8 cellular contexts compared by ENCODE assay signal in the genomic region with DNA sequence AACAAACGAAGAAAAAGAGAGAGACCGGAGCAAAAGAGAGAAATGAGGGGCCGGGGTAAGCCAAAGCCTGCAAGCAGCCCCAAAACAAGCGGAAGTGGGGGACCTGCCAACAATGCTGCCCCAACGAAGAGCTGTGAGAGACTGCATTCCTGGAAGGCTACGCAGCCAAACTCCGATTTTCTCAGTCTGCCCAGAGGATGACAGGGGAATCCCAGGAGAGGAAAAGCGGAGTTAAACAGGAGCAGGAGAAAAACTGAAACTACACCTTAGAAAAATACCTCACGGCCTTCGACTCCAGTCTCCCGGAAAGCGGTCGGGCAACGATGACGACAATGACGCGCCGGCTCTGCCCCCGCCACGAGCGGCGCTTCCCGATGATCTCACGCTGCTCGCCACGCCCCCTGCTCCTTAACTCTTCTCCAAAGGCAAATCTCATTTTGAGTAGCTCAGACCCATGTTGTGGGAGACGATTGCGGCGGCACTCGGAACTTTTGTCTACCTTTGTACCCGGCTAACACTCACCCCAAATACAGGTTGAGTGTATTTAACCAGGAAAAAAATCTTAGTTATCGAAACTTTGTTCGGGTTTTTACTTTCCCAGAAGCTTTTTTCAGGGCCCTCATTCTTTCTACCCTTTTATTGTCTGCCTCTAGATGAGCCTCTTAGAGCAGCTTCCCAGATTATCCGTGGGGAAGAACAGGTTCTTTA. TPM values are rescaled to one million over a fixed set of nuclear protein-coding genes. Genes with fewer than 3 reads are reported as not detected.
DNase-seq lines count a peak whose midpoint lies in the region; ATAC-seq and TF ChIP-seq lines count a peak whose summit lies in the region.

A gene with protein sequence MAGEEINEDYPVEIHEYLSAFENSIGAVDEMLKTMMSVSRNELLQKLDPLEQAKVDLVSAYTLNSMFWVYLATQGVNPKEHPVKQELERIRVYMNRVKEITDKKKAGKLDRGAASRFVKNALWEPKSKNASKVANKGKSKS (minus strand): TSS at position 325 of the 708 bp plus-strand sequence. CDS start 15,694 bp downstream, outside the sequence.

- H3K36me3 Mint-ChIP-seq in nephron progenitor cell (ENCODE audit: low read depth): peaks cover 7% of the 10 kb centered on the region

- peaks cover 16% of the 10 kb centered on the region for H3K27me3 Mint-ChIP-seq in nephron progenitor cell (ENCODE audit: low read depth, poor library complexity)
- peaks cover 7% of the 10 kb centered on the region for H3K27me3 Mint-ChIP-seq in stimulated activated naive CD8-positive, alpha-beta T cell treated with anti-CD3 and anti-CD28 coated beads, Interleukin-15, amount 100 ng/mL, for 72 hours

- peaks cover 36% of the 10 kb centered on the region for H3K9me3 Mint-ChIP-seq in nephron progenitor cell
- no peaks in the 10 kb centered on the region for H3K9me3 Mint-ChIP-seq in stimulated activated naive CD8-positive, alpha-beta T cell treated with anti-CD3 and anti-CD28 coated beads, Interleukin-15, amount 100 ng/mL, for 72 hours

- H3K27me3 ChIP-seq in H7 (ENCODE audit: control insufficient read depth, insufficient read depth, low read length) (no peaks in the 10 kb centered on the region), MG63 (no peaks in the 10 kb centered on the region)

- H3K27ac Mint-ChIP-seq in nephron progenitor cell: peak within 1 kb of the TSS; percentile 99
- peak within 1 kb of the TSS; percentile 95 to 100 for H3K27ac Mint-ChIP-seq in stimulated activated naive CD8-positive, alpha-beta T cell treated with anti-CD3 and anti-CD28 coated beads, Interleukin-15, amount 100 ng/mL, for 72 hours

- peak within 1 kb of the TSS; percentile 87 for H3K4me3 ChIP-seq in H7 (ENCODE audit: insufficient read depth, low read depth, low read length)
- H3K4me3 ChIP-seq in MG63: peak within 1 kb of the TSS; percentile 86

- DNase-seq in ELF-1 (ENCODE audit: low read depth, low spot score): peak; percentile 97
- DNase-seq in H7: peak; percentile 78
- peak; percentile 95 for DNase-seq in MG63
- peak; percentile 64 for DNase-seq in SHP77 treated with DMSO at 0.1 percent for 48 hours (lab: John Stamatoyannopoulos, UW)
- peak; percentile 97 for DNase-seq in activated effector memory CD4-positive, alpha-beta T cell treated with anti-CD3 and anti-CD28 coated beads, Interleukin-2, amount 50 U/mL, for 16 hours
- DNase-seq in fibroblast of the conjunctiva (ENCODE audit: low read depth): peak; percentile 70
- DNase-seq in nephron progenitor cell: peak; percentile 96
- DNase-seq in stimulated activated naive CD8-positive, alpha-beta T cell treated with anti-CD3 and anti-CD28 coated beads, Interleukin-15, amount 100 ng/mL, for 72 hours: peak; percentile 88 to 92

- peak within 1 kb of the TSS; percentile 97 for H3K4me3 Mint-ChIP-seq in nephron progenitor cell
- H3K4me3 Mint-ChIP-seq in stimulated activated naive CD8-positive, alpha-beta T cell treated with anti-CD3 and anti-CD28 coated beads, Interleukin-15, amount 100 ng/mL, for 72 hours: peak within 1 kb of the TSS; percentile 90 to 98

- H3K36me3 ChIP-seq in H7 (replicated peaks; ENCODE audit: control insufficient read depth, insufficient read depth, low read length) (no peaks in the 10 kb centered on the region), MG63 (no peaks in the 10 kb centered on the region)

- TF ChIP-seq CTCF in nephron progenitor cell (IDR thresholded peaks at IDR 0.05): no peak

- H3K9me3 ChIP-seq in MG63: no peaks in the 10 kb centered on the region

- peak; percentile 98 for ATAC-seq in stimulated activated naive CD8-positive, alpha-beta T cell treated with anti-CD3 and anti-CD28 coated beads, Interleukin-15, amount 100 ng/mL, for 72 hours

- peaks cover 27% of the 10 kb centered on the region for H3K4me1 Mint-ChIP-seq in nephron progenitor cell
- peaks cover 17% of the 10 kb centered on the region for H3K4me1 Mint-ChIP-seq in stimulated activated naive CD8-positive, alpha-beta T cell treated with anti-CD3 and anti-CD28 coated beads, Interleukin-15, amount 100 ng/mL, for 72 hours

RNA-seq across cellular contexts. Expression of the gene that starts here (rescaled TPM):
- total RNA-seq in H7 (2014; rRNA removed; shearing (Covaris generic)): 17.5 and 29.6 TPM in 2 replicates
- total RNA-seq in MG63 (2014; rRNA removed; shearing (Covaris generic); ENCODE audit: low replicate concordance): 50.1 and 52.2 TPM in 2 replicates

Comparison
In these comparisons a context has a peak if more than half of its experiments do, and no peak if none do; other contexts are left out.
1. Peak in every context shown above with its lines: DNase-seq, ATAC-seq and H3K4me3 ChIP-seq.